In genomic region chr2:29006986-29007301, GRCh38 we compare ENCODE assay signal across 33 cellular contexts. TPM values are rescaled to one million over a fixed set of nuclear protein-coding genes. Genes with fewer than 3 reads are reported as not detected.
DNase-seq lines count a peak whose midpoint lies in the region; ATAC-seq, FAIRE-seq and TF ChIP-seq lines count a peak whose summit lies in the region.
"Had no signal": no experiment of that assay in that cellular context is flagged by ENCODE, and none has a peak within 500 bp of the region (broad histone marks: within the 10 kb centered on the region; RNA-seq: fewer than 3 reads in every experiment).

No MANE protein-coding gene starts in this region.

- in situ Hi-C loops in K562 (cut with MboI), result no loop called here

- TF ChIP-seq EP300 in K562 (IDR thresholded peaks at IDR 0.05; ENCODE audit: low read length), result no peak

- intact Hi-C loops in K562 (cut with micrococcal nuclease) (no loop called here), testis (cut with DNase I; ENCODE audit: low total_unique reads) (no loop called here)

- H3K36me3 ChIP-seq in K562 (ENCODE audit: control insufficient read depth, insufficient read depth, low read length) (no peaks in the 10 kb centered on the region), bronchial epithelial cell (ENCODE audit: control insufficient read depth, insufficient read depth, low read length) (no peaks in the 10 kb centered on the region), smooth muscle cell (ENCODE audit: low read depth) (no peaks in the 10 kb centered on the region), testis (ENCODE audit: low read depth, missing control alignments) (no peaks in the 10 kb centered on the region)
- H3K36me3 ChIP-seq: BE2C; BLaER1; BLaER1 treated with 17β-estradiol and CSF1 and Interleukin-3, amounts not matched to agents 10 nM and 100 nM had no signal

- H3K4me1 ChIP-seq in K562 (replicated peaks in 1 of 2; ENCODE audit: control insufficient read depth in 2 of 2, insufficient read depth in 2 of 2, low read length in 2 of 2), result peaks cover 5 to 14% of the 10 kb centered on the region in 2 experiments; a peak in 4 of 5 replicates
- H3K4me1 ChIP-seq in smooth muscle cell (ENCODE audit: low read depth), result peaks cover 15% of the 10 kb centered on the region
- H3K4me1 ChIP-seq in testis, result peaks cover 15% of the 10 kb centered on the region
- H3K4me1 ChIP-seq: A549 had no signal

- TF ChIP-seq RAD21 in K562 (CRISPR knock-in tag; conservative IDR thresholded peaks at IDR 0.05 in 1 of 2, IDR thresholded peaks at IDR 0.05 in 1 of 2), result no peak

- H3K9ac ChIP-seq in K562 (ENCODE audit: insufficient read depth in 1 of 2, low read depth in 2 of 2, low read length in 2 of 2) (no peak overlapping the region), smooth muscle cell (ENCODE audit: low read depth) (no peak overlapping the region)
- H3K9ac ChIP-seq: BLaER1; BLaER1 treated with 17β-estradiol and CSF1 and Interleukin-3, amounts not matched to agents 10 nM and 100 nM had no signal

- H4K20me1 ChIP-seq in K562 (replicated peaks; ENCODE audit: control insufficient read depth, insufficient read depth, low read length), result no peaks in the 10 kb centered on the region
- H4K20me1 ChIP-seq in smooth muscle cell (ENCODE audit: low read depth), result no peaks in the 10 kb centered on the region

- no peak overlapping the region for H2AFZ ChIP-seq in K562 (ENCODE audit: low read depth, low read length)
- no peak overlapping the region for H2AFZ ChIP-seq in smooth muscle cell (ENCODE audit: low read depth)

- H3F3A ChIP-seq in smooth muscle cell (ENCODE audit: low read depth), result no peaks in the 10 kb centered on the region

- BruUV-seq in K562 (replicated peaks; lab: Mats Ljungman, UMichigan), result no TSS peak

- peak overlapping the region; percentile 33; the same call in 1 of the 2 replicates for H3K4me2 ChIP-seq in K562 (ENCODE audit: insufficient read depth, low read length)
- H3K4me2 ChIP-seq in smooth muscle cell, result peak overlapping the region; percentile 20
- H3K4me2 ChIP-seq: A549, BLaER1 had no signal

- no peaks in the 10 kb centered on the region; the same call in 1 of the 2 replicates for H3K9me3 ChIP-seq in K562 (replicated peaks; ENCODE audit: control insufficient read depth, insufficient read depth, low read depth, low read length)
- H3K9me3 ChIP-seq in smooth muscle cell (replicated peaks; ENCODE audit: low read depth), result no peaks in the 10 kb centered on the region
- no peaks in the 10 kb centered on the region for H3K9me3 ChIP-seq in testis
- H3K9me3 ChIP-seq: A549; BE2C; BLaER1; BLaER1 treated with 17β-estradiol and CSF1 and Interleukin-3, amounts not matched to agents 10 nM and 100 nM; Caco-2 had no signal

- peaks cover 3% of the 10 kb centered on the region for H3K9me1 ChIP-seq in K562 (ENCODE audit: control insufficient read depth, insufficient read depth, low read length)

- no peak for TF ChIP-seq CTCF in K562 (IDR thresholded peaks at IDR 0.05 in 2 of 3, conservative IDR thresholded peaks at IDR 0.05 in 1 of 3; ENCODE audit: insufficient read depth in 2 of 3, low read depth in 1 of 3, low read length in 3 of 3)
- no peak for TF ChIP-seq CTCF in bronchial epithelial cell (IDR thresholded peaks at IDR 0.05; ENCODE audit: insufficient read depth, low read length, severe bottlenecking)
- TF ChIP-seq CTCF in smooth muscle cell (IDR thresholded peaks at IDR 0.05; ENCODE audit: borderline replicate concordance, insufficient read depth, poor library complexity, severe bottlenecking), result no peak
- no peak for TF ChIP-seq CTCF in testis (IDR thresholded peaks at IDR 0.05)

- WGBS in K562 (ENCODE audit: insufficient coverage, low coverage, missing lambda C conversion rate), result 0% methylated on average over 2 of the region's 2 CpGs
- WGBS in smooth muscle cell (ENCODE audit: low lambda C conversion rate), result 85% methylated on average over 2 of the region's 2 CpGs
- WGBS in testis, 2 donors, result 80 to 92% methylated on average over 2 of the region's 2 CpGs

- H3K27ac ChIP-seq in K562 (ENCODE audit: extremely low read depth, low read depth, low read length), result no peak overlapping the region
- no peak overlapping the region for H3K27ac ChIP-seq in smooth muscle cell (ENCODE audit: low read depth)
- no peak overlapping the region for H3K27ac ChIP-seq in testis
- H3K27ac ChIP-seq: 22Rv1; A549; BLaER1; BLaER1 treated with 17β-estradiol and CSF1 and Interleukin-3, amounts not matched to agents 10 nM and 100 nM; C4-2B had no signal

- DNase-seq in K562 (ENCODE audit: extremely low read depth in 1 of 4, low spot score in 3 of 4), result no peak
- DNase-seq in bronchial epithelial cell (ENCODE audit: low read depth), result no peak
- no peak for DNase-seq in smooth muscle cell (lab: John Stamatoyannopoulos, UW; ENCODE audit: unreplicated experiment)
- no peak for DNase-seq in testis
- DNase-seq: 8988T; ACHN; AML-193; BE2C; C1 segment of cervical spinal cord; Calu3; CD4-positive, alpha-beta memory T cell; CD4-positive, alpha-beta T cell; CD4-positive, CD25-positive, alpha-beta regulatory T cell; CD8-positive, alpha-beta memory T cell; CD8-positive, alpha-beta T cell; COR-L47; DMS 273 treated with DMSO at 0.1 percent for 48 hours; DMS153; DMS53; DMS79; DMS79 treated with DMSO at 0.1 percent for 48 hours; DND-41; EL had no signal

- TF ChIP-seq POLR2A in K562 (conservative IDR thresholded peaks at IDR 0.05), result no peak
- TF ChIP-seq POLR2A in testis (IDR thresholded peaks at IDR 0.05), result no peak

- ATAC-seq in K562 (no peak), GM18873 (IDR thresholded peaks at IDR 0.05; ENCODE audit: low FRiP score, unreplicated experiment) (no peak), HG02973 (IDR thresholded peaks at IDR 0.05; ENCODE audit: unreplicated experiment) (no peak)
- ATAC-seq: A549; CD8-positive, alpha-beta T cell had no signal

- CTCF ChIA-PET in K562 (lab: Yijun Ruan, JAX; ENCODE audit: low intra/inter-chr PET ratio), result no interaction called here

- H3K27me3 ChIP-seq in K562 (ENCODE audit: control insufficient read depth in 2 of 2, insufficient read depth in 2 of 2, low read length in 2 of 2) (peaks cover 7 to 49% of the 10 kb centered on the region in 2 experiments; a peak in 4 of 5 replicates), bronchial epithelial cell (ENCODE audit: control insufficient read depth, insufficient read depth, low read length) (no peaks in the 10 kb centered on the region), smooth muscle cell (ENCODE audit: low read depth) (no peaks in the 10 kb centered on the region), testis (no peaks in the 10 kb centered on the region)
- H3K27me3 ChIP-seq: BE2C; BLaER1; BLaER1 treated with 17β-estradiol and CSF1 and Interleukin-3, amounts not matched to agents 10 nM and 100 nM had no signal

- POLR2A ChIA-PET in K562 (lab: Yijun Ruan, JAX), result interaction anchor here (0.6 kb wide), 1 partner anchor 101 kb away, joined by 3 read pairs; no protein-coding TSS in a partner anchor

- H3K4me3 ChIP-seq in K562 (no peak overlapping the region), bronchial epithelial cell (ENCODE audit: low read depth, low read length) (no peak overlapping the region), smooth muscle cell (no peak overlapping the region), testis (no peak overlapping the region)
- H3K4me3 ChIP-seq: A549; BLaER1; BLaER1 treated with 17β-estradiol and CSF1 and Interleukin-3, amounts not matched to agents 10 nM and 100 nM had no signal

- H3K79me2 ChIP-seq in K562 (ENCODE audit: control insufficient read depth, insufficient read depth, low read length), result no peaks in the 10 kb centered on the region
- H3K79me2 ChIP-seq in smooth muscle cell (ENCODE audit: low read depth), result no peaks in the 10 kb centered on the region

- FAIRE-seq in K562 (lab: Jason Lieb, UNC) (no peak), bronchial epithelial cell (lab: Jason Lieb, UNC) (peak; percentile 68)
- FAIRE-seq: A204.1, A549, D721Med had no signal

TF ChIP-seq in K562, 482 proteins besides CTCF, POLR2A, EP300 and RAD21:
- TF ChIP-seq NR2C2 (CRISPR knock-in tag; IDR thresholded peaks at IDR 0.05), result no peak
- peak; percentile 77 for TF ChIP-seq NR2C2 (tag; IDR thresholded peaks at IDR 0.05)
- no peak for TF ChIP-seq ARID2 (IDR thresholded peaks at IDR 0.05)
- peak; percentile 70 for TF ChIP-seq FOSL1 (tag; conservative IDR thresholded peaks at IDR 0.05)

RNA-seq across cellular contexts. Expression of gene TOGARAM2, which starts 25.8 kb away (rescaled TPM):
- not detected in 2 replicates for total RNA-seq in K562 (2011; cell fraction: chromatin; rRNA removed; ENCODE audit: low replicate concordance)
- total RNA-seq in K562 (2011; cell fraction: nucleolus; rRNA removed), result not detected in 2 replicates
- 0.08 TPM in 1 of 2 replicates, not detected in the other for total RNA-seq in K562 (2011; cell fraction: nucleoplasm; rRNA removed)
- not detected in 2 replicates for total RNA-seq in K562 (2014; rRNA removed)
- not detected in 2 replicates for total RNA-seq in K562 (2014; rRNA removed; fragmentation: Illumina TruSeq; extraction: Trizol)
- total RNA-seq in K562 (2015; rRNA removed; fragmentation: Illumina TruSeq; extraction: Trizol), result not detected in 2 replicates
- not detected in 2 replicates for total RNA-seq in K562 (2021)
- not detected in 2 replicates for polyA plus RNA-seq in K562 (2011; rRNA removed)
- under 0.01 TPM in 1 of 2 replicates, not detected in the other for polyA plus RNA-seq in K562 (2011; cell fraction: cytosol; rRNA removed)
- 0.01 TPM in 1 of 2 replicates, not detected in the other for polyA plus RNA-seq in K562 (2011; cell fraction: nucleus; rRNA removed)
- polyA plus RNA-seq in K562 (2012), result not detected in 2 replicates
- polyA plus RNA-seq in K562 (2014; fragmentation: Illumina TruSeq; extraction: Trizol), result not detected in 2 replicates
- not detected for polyA plus RNA-seq in K562 (2014; fragmentation: Nextera tagmentation; extraction: Ambion mirVana)
- polyA plus RNA-seq in K562 (2014; rRNA removed), result not detected in 2 replicates
- polyA minus RNA-seq in K562 (2011; rRNA and poly(A)+ RNA removed), result not detected in 2 replicates
- polyA minus RNA-seq in K562 (2011; cell fraction: cytosol; rRNA and poly(A)+ RNA removed), result not detected in 2 replicates
- polyA minus RNA-seq in K562 (2011; cell fraction: nucleus; rRNA and poly(A)+ RNA removed), result not detected in 2 replicates
- under 0.01 TPM in 1 of 2 replicates, not detected in the other for total RNA-seq in bronchial epithelial cell
- total RNA-seq in smooth muscle cell, result 0.09 and 0.72 TPM in 2 replicates
- 1.1 and 1.9 TPM in 2 replicates for polyA plus RNA-seq in smooth muscle cell
- total RNA-seq in testis, result 1 to 10 TPM; 2.1 to 3.5 TPM
- 5.2 TPM for polyA plus RNA-seq in testis (ENCODE audit: insufficient read depth, low read depth, low replicate concordance)
